8 cellular contexts compared by ENCODE assay signal in the genomic region with DNA sequence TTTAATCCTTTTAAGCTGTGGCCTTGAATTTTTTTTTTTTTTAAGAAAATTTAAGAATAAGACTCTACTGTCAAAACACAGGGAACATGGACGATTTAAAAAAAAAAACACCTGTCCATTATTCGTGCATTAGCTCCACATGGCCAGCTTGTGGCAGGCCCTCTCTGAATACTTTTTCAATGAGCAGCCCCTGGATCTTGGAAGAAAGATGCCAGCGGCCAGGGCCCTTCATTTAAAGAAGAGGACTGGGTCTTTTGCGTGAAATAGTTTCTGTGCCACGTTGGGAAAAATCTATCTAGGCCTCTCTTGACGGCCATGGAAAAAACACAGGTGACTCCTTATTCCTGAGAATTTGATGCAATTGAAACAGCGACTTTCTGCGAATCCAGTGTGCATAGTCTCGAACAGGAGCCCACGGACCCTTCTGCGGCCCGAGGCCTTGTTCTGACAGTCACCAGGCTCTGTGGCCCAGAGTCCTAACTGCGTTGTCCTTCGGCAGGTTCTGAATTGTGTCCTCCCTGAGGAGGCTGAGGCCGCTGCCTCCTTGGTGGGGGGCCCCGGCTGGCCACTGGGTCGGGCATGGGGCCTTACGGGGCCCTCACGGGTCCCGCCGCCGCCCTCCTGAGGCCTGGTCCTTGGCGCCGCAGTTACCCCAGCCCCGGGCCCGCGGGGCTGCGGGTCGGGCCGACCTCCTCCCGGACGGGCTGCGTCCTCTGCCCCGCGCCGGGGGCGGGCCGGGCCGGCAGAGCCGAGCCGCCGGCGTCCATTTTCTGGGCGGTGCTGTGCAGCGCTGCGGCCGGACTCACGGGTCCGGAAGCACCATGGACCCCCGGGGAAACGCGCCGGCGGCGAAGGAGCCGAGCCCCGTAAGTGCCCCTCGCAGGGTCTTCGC. TPM values are rescaled to one million over a fixed set of nuclear protein-coding genes. Genes with fewer than 3 reads are reported as not detected.
DNase-seq lines count a peak whose midpoint lies in the region; ATAC-seq and TF ChIP-seq lines count a peak whose summit lies in the region.

No MANE protein-coding gene starts in this region.

- H3K9me3 ChIP-seq in PC-3 (ENCODE audit: low read length) (no peaks in the 10 kb centered on the region), sigmoid colon (no peaks in the 10 kb centered on the region)

- TF ChIP-seq CTCF in PC-3 (conservative IDR thresholded peaks at IDR 0.05; ENCODE audit: low read depth, low read length): no peak
- no peak for TF ChIP-seq CTCF in sigmoid colon (IDR thresholded peaks at IDR 0.05)

- 5 to 7% (median 7%) methylated on average over 46 to 59 of the region's 59 CpGs for WGBS in adipose tissue, 3 donors
- 4 to 8% methylated on average over 59 of the region's 59 CpGs for WGBS in sigmoid colon, 2 donors

- peak overlapping the region; percentile 58 for H3K27ac ChIP-seq in PC-3 (ENCODE audit: low read length)
- H3K27ac ChIP-seq in adipose tissue (ENCODE audit: low read depth, low read length): peak overlapping the region; percentile 73
- H3K27ac ChIP-seq in sigmoid colon: peak overlapping the region; percentile 97 to 98 (median 98)

- H2AFZ ChIP-seq in PC-3 (ENCODE audit: low read length): peak overlapping the region; percentile 93

- intact Hi-C loops in PC-3 (cut with micrococcal nuclease) (loop anchor here (2.0 kb wide), 1 partner anchor 35 kb away; no protein-coding TSS in a partner anchor), sigmoid colon (cut with DNase I) (loop anchor here (2.0 to 5.0 kb wide), 2 partner anchors 33 to 40 kb away; a partner anchor contains a TSS)

- peak; percentile 39 for DNase-seq in stimulated activated CD4-positive, alpha-beta T cell treated with anti-CD3 and anti-CD28 coated beads, Interleukin-12 subunit alpha, Interleukin-12 subunit beta, amount 100 ng/mL, for 4 hours
- DNase-seq in stimulated activated CD4-positive, alpha-beta T cell treated with anti-CD3 and anti-CD28 coated beads, Interleukin-1b, Interleukin-23, amount 100 ng/mL, for 48 hours: no peak
- DNase-seq in PC-3: peak; percentile 22
- DNase-seq in hippocampal formation (lab: John Stamatoyannopoulos, UW): peak; percentile 36 to 78
- no peak for DNase-seq in sigmoid colon
- DNase-seq in DMS153 treated with DMSO at 0.1 percent for 48 hours (lab: John Stamatoyannopoulos, UW; ENCODE audit: unreplicated experiment): no peak

- POLR2A ChIA-PET in PC-3 (lab: Charles Lee; ENCODE audit: unreplicated experiment): interaction anchor here (0.5 kb wide), 1 partner anchor 71 kb away, joined by 4 read pairs; no protein-coding TSS in a partner anchor

- H3K4me1 ChIP-seq in PC-3 (ENCODE audit: insufficient read depth, low read length): peaks cover 27% of the 10 kb centered on the region
- peaks cover 0 to 67% (median 63%) of the 10 kb centered on the region in 4 donors for H3K4me1 ChIP-seq in sigmoid colon

- no peak for TF ChIP-seq EP300 in sigmoid colon (IDR thresholded peaks at IDR 0.05)

- peak overlapping the region; percentile 91 for H3K9ac ChIP-seq in PC-3 (ENCODE audit: low read length)

- CTCF ChIA-PET in PC-3 (lab: Charles Lee): interaction anchor here (0.6 to 0.9 kb wide), 4 partner anchors 9 to 381 kb away, joined by 3 read pairs; a partner anchor contains a TSS

- H3K4me2 ChIP-seq in PC-3 (ENCODE audit: low read length): peak overlapping the region; percentile 80

- peak; percentile 61 for ATAC-seq in HG02870 (IDR thresholded peaks at IDR 0.05; ENCODE audit: unreplicated experiment)
- peak; percentile 83 for ATAC-seq in PC-3

- H3K36me3 ChIP-seq in PC-3 (ENCODE audit: low read depth, low read length) (peaks cover 15% of the 10 kb centered on the region), sigmoid colon (peaks cover 5 to 23% (median 12%) of the 10 kb centered on the region in 4 donors)

- no peaks in the 10 kb centered on the region for H4K20me1 ChIP-seq in PC-3 (ENCODE audit: low read length)

- H3K4me3 ChIP-seq in PC-3 (ENCODE audit: low read length): peak overlapping the region; percentile 69
- peak overlapping the region; percentile 66 to 86 (median 72) for H3K4me3 ChIP-seq in sigmoid colon

- H3K27me3 ChIP-seq in PC-3 (ENCODE audit: low read length) (no peaks in the 10 kb centered on the region), sigmoid colon (no peaks in the 10 kb centered on the region)

- no peak for TF ChIP-seq POLR2A in sigmoid colon (IDR thresholded peaks at IDR 0.05)

- H3F3A ChIP-seq in PC-3 (ENCODE audit: low read length, unreplicated experiment): no peaks in the 10 kb centered on the region

- TSS peak; percentile 65 for BruUV-seq in PC-3 (replicated peaks; lab: Mats Ljungman, UMichigan)

- no peaks in the 10 kb centered on the region; the same call in 1 of the 2 replicates for H3K79me2 ChIP-seq in PC-3 (ENCODE audit: low read length)

- no peaks in the 10 kb centered on the region for H3K9me2 ChIP-seq in PC-3 (replicated peaks; ENCODE audit: low read length)

RNA-seq across cellular contexts. Expression of a gene that starts 33.5 kb away (rescaled TPM):
- total RNA-seq in PC-3 (2014; rRNA removed) (17.0 and 19.6 TPM in 2 replicates), sigmoid colon (100 to 1,000 TPM; 150 to 178 (median 155) TPM)
- polyA plus RNA-seq in adipose tissue (10 to 100 TPM in 2 of 3 donors, 1 to 10 TPM in 1; 9.4 to 23.3 (median 18.2) TPM), sigmoid colon (10 to 100 TPM; 16.8 to 23.1 (median 19.9) TPM)

Comparison
In these comparisons a context has a peak if more than half of its experiments do, and no peak if none do; other contexts are left out.
1. DNase-seq: peak in stimulated activated CD4-positive, alpha-beta T cell treated with anti-CD3 and anti-CD28 coated beads, Interleukin-12 subunit alpha, Interleukin-12 subunit beta, amount 100 ng/mL, for 4 hours (single experiment), PC-3 (single experiment) and hippocampal formation (2 of 2); none in stimulated activated CD4-positive, alpha-beta T cell treated with anti-CD3 and anti-CD28 coated beads, Interleukin-1b, Interleukin-23, amount 100 ng/mL, for 48 hours (single experiment), sigmoid colon (single experiment) and DMS153 treated with DMSO at 0.1 percent for 48 hours (single experiment).
2. Peak in every context shown above with its lines, with median percentiles within 50 percentile points of each other: H3K27ac ChIP-seq.